1 cellular context compared by ENCODE assay signal in the genomic region with DNA sequence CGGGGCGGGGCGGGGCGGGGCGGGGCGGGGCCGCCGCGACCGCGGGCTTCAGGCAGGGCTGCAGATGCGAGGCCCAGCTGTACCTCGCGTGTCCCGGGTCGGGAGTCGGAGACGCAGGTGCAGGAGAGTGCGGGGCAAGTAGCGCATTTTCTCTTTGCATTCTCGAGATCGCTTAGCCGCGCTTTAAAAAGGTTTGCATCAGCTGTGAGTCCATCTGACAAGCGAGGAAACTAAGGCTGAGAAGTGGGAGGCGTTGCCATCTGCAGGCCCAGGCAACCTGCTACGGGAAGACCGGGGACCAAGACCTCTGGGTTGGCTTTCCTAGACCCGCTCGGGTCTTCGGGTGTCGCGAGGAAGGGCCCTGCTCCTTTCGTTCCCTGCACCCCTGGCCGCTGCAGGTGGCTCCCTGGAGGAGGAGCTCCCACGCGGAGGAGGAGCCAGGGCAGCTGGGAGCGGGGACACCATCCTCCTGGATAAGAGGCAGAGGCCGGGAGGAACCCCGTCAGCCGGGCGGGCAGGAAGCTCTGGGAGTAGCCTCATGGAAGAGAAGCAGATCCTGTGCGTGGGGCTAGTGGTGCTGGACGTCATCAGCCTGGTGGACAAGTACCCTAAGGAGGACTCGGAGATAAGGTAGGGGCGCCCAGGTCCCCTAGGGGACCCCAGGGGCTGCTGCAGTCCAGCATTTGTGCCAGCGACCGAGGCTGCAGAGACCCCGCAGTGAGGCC.
A peak's percentile ranks its signal among the peaks of the same experiment; 100 is the strongest.
TF ChIP-seq lines count a peak whose summit lies in the region.

Gene KHK, plus strand, starts transcription at position 51 of the 725 bp plus-strand sequence. Its CDS starts 488 bp downstream, at position 539.

TF ChIP-seq in HepG2, 621 proteins besides CTCF, POLR2A, EP300 and RAD21 (continued from another document and continues in another):
- TF ChIP-seq RARA (CRISPR knock-in tag; IDR thresholded peaks at IDR 0.05) (0 out of 2 replicates have a peak, but pooled peaks have one; percentile 3), ZNF343 (CRISPR knock-in tag; IDR thresholded peaks at IDR 0.05) (peak; percentile 66; the same call in 1 of the 2 replicates), TFAP4 (IDR thresholded peaks at IDR 0.05; ENCODE audit: borderline replicate concordance, low read depth) (peak; percentile 77), TAF1 (CRISPR knock-in tag; IDR thresholded peaks at IDR 0.05) (peak; percentile 68), REL (CRISPR knock-in tag; conservative IDR thresholded peaks at IDR 0.05) (no peak), ZNF878 (CRISPR knock-in tag; IDR thresholded peaks at IDR 0.05) (no peak), ETV5 (CRISPR knock-in tag; IDR thresholded peaks at IDR 0.05; ENCODE audit: borderline replicate concordance) (peak; percentile 34), SRY (CRISPR knock-in tag; IDR thresholded peaks at IDR 0.05) (0 out of 2 replicates have a peak, but pooled peaks have one; percentile 2), DNMT3B (CRISPR knock-in tag; conservative IDR thresholded peaks at IDR 0.05) (no peak), SOX6 (IDR thresholded peaks at IDR 0.05) (no peak), SOX6 (CRISPR knock-in tag; IDR thresholded peaks at IDR 0.05) (peak; percentile 49), KMT2A (CRISPR knock-in tag; IDR thresholded peaks at IDR 0.05) (peak; percentile 83), FOXO1 (CRISPR knock-in tag; IDR thresholded peaks at IDR 0.05) (peak; percentile 42; the same call in 1 of the 2 replicates), HDAC1 (CRISPR knock-in tag; IDR thresholded peaks at IDR 0.05) (peak; percentile 73), ETV6 (CRISPR knock-in tag; conservative IDR thresholded peaks at IDR 0.05) (peak; percentile 7; the same call in 1 of the 2 replicates), ZNF549 (CRISPR knock-in tag; IDR thresholded peaks at IDR 0.05) (no peak), ZNF34 (CRISPR knock-in tag; IDR thresholded peaks at IDR 0.05; ENCODE audit: borderline replicate concordance) (peak; percentile 27; the same call in 1 of the 2 replicates), ASH2L (IDR thresholded peaks at IDR 0.05; ENCODE audit: insufficient read length, low read depth, low read length) (peak; percentile 41), NAIF1 (CRISPR knock-in tag; IDR thresholded peaks at IDR 0.05; ENCODE audit: borderline replicate concordance) (no peak), ZBTB2 (CRISPR knock-in tag; IDR thresholded peaks at IDR 0.05; ENCODE audit: low read depth) (no peak; the same call in 1 of the 2 replicates), ZNF782 (CRISPR knock-in tag; IDR thresholded peaks at IDR 0.05; ENCODE audit: borderline replicate concordance) (peak; percentile 89), SP2 (CRISPR knock-in tag; IDR thresholded peaks at IDR 0.05) (peak; percentile 3; the same call in 1 of the 2 replicates), ZIK1 (CRISPR knock-in tag; IDR thresholded peaks at IDR 0.05; ENCODE audit: borderline replicate concordance, low read depth) (0 out of 2 replicates have a peak, but pooled peaks have one; percentile 10), NBN (conservative IDR thresholded peaks at IDR 0.05) (no peak), EZH2 (conservative IDR thresholded peaks at IDR 0.05; ENCODE audit: low read depth, low read length) (no peak), ZNF232 (CRISPR knock-in tag; IDR thresholded peaks at IDR 0.05; ENCODE audit: borderline replicate concordance) (peak; percentile 63; the same call in 1 of the 2 replicates), ZNF138 (CRISPR knock-in tag; IDR thresholded peaks at IDR 0.05; ENCODE audit: low read depth) (peak; percentile 51; the same call in 1 of the 2 replicates), RXRA (CRISPR knock-in tag; IDR thresholded peaks at IDR 0.05) (peak; percentile 58), MATR3 (CRISPR knock-in tag; IDR thresholded peaks at IDR 0.05) (no peak), RFXAP (CRISPR knock-in tag; IDR thresholded peaks at IDR 0.05; ENCODE audit: borderline replicate concordance) (0 out of 2 replicates have a peak, but pooled peaks have one; percentile 78), ZNF841 (CRISPR knock-in tag; IDR thresholded peaks at IDR 0.05; ENCODE audit: borderline replicate concordance) (0 out of 2 replicates have a peak, but pooled peaks have one; percentile 9), MXD1 (CRISPR knock-in tag; IDR thresholded peaks at IDR 0.05) (peak; percentile 65; the same call in 1 of the 2 replicates), ZBTB42 (CRISPR knock-in tag; IDR thresholded peaks at IDR 0.05) (peak; percentile 69; the same call in 1 of the 2 replicates), ZNF292 (CRISPR knock-in tag; IDR thresholded peaks at IDR 0.05; ENCODE audit: borderline replicate concordance, low read depth) (peak; percentile 52; the same call in 1 of the 2 replicates), KLF15 (CRISPR knock-in tag; IDR thresholded peaks at IDR 0.05; ENCODE audit: borderline replicate concordance) (0 out of 2 replicates have a peak, but pooled peaks have one; percentile 27), ZSCAN30 (CRISPR knock-in tag; IDR thresholded peaks at IDR 0.05) (no peak), XRCC5 (optimal IDR thresholded peaks at IDR 0.05; ENCODE audit: low read length) (peak; percentile 14), ZBTB39 (CRISPR knock-in tag; IDR thresholded peaks at IDR 0.05) (peak; percentile 50; the same call in 1 of the 2 replicates), CEBPG (CRISPR knock-in tag; IDR thresholded peaks at IDR 0.05) (no peak), ATF7 (IDR thresholded peaks at IDR 0.05) (no peak), ATF7 (CRISPR knock-in tag; IDR thresholded peaks at IDR 0.05) (0 out of 2 replicates have a peak, but pooled peaks have one; percentile 26), ZBTB49 (CRISPR knock-in tag; IDR thresholded peaks at IDR 0.05; ENCODE audit: borderline replicate concordance) (no peak; the same call in 1 of the 2 replicates), ERF (CRISPR knock-in tag; IDR thresholded peaks at IDR 0.05) (peak; percentile 11; the same call in 1 of the 2 replicates), ZFY (CRISPR knock-in tag; IDR thresholded peaks at IDR 0.05) (peak; percentile 84), HES4 (CRISPR knock-in tag; IDR thresholded peaks at IDR 0.05; ENCODE audit: borderline replicate concordance) (peak; percentile 57; the same call in 1 of the 2 replicates), ZNF263 (CRISPR knock-in tag; IDR thresholded peaks at IDR 0.05) (peak; percentile 94)
- TF ChIP-seq, protein P1, sequence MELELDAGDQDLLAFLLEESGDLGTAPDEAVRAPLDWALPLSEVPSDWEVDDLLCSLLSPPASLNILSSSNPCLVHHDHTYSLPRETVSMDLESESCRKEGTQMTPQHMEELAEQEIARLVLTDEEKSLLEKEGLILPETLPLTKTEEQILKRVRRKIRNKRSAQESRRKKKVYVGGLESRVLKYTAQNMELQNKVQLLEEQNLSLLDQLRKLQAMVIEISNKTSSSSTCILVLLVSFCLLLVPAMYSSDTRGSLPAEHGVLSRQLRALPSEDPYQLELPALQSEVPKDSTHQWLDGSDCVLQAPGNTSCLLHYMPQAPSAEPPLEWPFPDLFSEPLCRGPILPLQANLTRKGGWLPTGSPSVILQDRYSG (CRISPR knock-in tag; IDR thresholded peaks at IDR 0.05): no peak
- TF ChIP-seq, protein P2, sequence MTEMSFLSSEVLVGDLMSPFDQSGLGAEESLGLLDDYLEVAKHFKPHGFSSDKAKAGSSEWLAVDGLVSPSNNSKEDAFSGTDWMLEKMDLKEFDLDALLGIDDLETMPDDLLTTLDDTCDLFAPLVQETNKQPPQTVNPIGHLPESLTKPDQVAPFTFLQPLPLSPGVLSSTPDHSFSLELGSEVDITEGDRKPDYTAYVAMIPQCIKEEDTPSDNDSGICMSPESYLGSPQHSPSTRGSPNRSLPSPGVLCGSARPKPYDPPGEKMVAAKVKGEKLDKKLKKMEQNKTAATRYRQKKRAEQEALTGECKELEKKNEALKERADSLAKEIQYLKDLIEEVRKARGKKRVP (CRISPR knock-in tag; IDR thresholded peaks at IDR 0.05): peak in 1 of 2 experiments; percentile 55; a peak in 2 of 4 replicates
- TF ChIP-seq, protein P3, sequence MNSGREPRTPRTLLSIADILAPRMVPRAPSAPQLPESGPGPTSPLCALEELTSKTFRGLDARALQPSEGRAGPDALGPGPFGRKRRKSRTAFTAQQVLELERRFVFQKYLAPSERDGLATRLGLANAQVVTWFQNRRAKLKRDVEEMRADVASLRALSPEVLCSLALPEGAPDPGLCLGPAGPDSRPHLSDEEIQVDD (CRISPR knock-in tag; IDR thresholded peaks at IDR 0.05; ENCODE audit: borderline replicate concordance): no peak; the same call in 1 of the 2 replicates
- TF ChIP-seq, protein P4, sequence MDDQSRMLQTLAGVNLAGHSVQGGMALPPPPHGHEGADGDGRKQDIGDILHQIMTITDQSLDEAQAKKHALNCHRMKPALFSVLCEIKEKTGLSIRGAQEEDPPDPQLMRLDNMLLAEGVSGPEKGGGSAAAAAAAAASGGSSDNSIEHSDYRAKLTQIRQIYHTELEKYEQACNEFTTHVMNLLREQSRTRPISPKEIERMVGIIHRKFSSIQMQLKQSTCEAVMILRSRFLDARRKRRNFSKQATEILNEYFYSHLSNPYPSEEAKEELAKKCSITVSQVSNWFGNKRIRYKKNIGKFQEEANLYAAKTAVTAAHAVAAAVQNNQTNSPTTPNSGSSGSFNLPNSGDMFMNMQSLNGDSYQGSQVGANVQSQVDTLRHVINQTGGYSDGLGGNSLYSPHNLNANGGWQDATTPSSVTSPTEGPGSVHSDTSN (CRISPR knock-in tag; IDR thresholded peaks at IDR 0.05; ENCODE audit: borderline replicate concordance): peak; percentile 51; the same call in 1 of the 2 replicates
- TF ChIP-seq, protein P5, sequence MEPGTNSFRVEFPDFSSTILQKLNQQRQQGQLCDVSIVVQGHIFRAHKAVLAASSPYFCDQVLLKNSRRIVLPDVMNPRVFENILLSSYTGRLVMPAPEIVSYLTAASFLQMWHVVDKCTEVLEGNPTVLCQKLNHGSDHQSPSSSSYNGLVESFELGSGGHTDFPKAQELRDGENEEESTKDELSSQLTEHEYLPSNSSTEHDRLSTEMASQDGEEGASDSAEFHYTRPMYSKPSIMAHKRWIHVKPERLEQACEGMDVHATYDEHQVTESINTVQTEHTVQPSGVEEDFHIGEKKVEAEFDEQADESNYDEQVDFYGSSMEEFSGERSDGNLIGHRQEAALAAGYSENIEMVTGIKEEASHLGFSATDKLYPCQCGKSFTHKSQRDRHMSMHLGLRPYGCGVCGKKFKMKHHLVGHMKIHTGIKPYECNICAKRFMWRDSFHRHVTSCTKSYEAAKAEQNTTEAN (CRISPR knock-in tag; conservative IDR thresholded peaks at IDR 0.05): peak; percentile 68; the same call in 1 of the 2 replicates
